Comparison of ENCODE assay signal across 19 cellular contexts in genomic region chr5:152412129-152412528, GRCh38. TPM values are rescaled to one million over a fixed set of nuclear protein-coding genes. Genes with fewer than 3 reads are reported as not detected.
"Had no signal": no experiment of that assay in that cellular context is flagged by ENCODE, and none has a peak within 500 bp of the region (broad histone marks: within the 10 kb centered on the region; RNA-seq: fewer than 3 reads in every experiment).

No MANE protein-coding gene starts in this region.

- H3K9me3 ChIP-seq: SK-N-SH had no signal

- DNase-seq: KBM-7, MV-4-11, NCI-H1048, NCI-H1105, NCI-H1417, NCI-H187 treated with DMSO at 0.1 percent for 48 hours, NCI-H2029 treated with DMSO at 0.1 percent for 48 hours, NCI-H226, NCI-H446, NCI-H510A, NCI-H69, NCI-H774, RPMI8226, SHP77, SK-N-SH, SW 1271 had no signal

RNA-seq across cellular contexts. Expression of gene NMUR2, which starts 7.0 kb away (rescaled TPM):
- total RNA-seq: LHCN-M2, MCF 10A, SK-MEL-5 had no signal
- polyA plus RNA-seq: SK-N-SH had no signal
